ENCODE assay signal across 1 cellular context in the genomic region with DNA sequence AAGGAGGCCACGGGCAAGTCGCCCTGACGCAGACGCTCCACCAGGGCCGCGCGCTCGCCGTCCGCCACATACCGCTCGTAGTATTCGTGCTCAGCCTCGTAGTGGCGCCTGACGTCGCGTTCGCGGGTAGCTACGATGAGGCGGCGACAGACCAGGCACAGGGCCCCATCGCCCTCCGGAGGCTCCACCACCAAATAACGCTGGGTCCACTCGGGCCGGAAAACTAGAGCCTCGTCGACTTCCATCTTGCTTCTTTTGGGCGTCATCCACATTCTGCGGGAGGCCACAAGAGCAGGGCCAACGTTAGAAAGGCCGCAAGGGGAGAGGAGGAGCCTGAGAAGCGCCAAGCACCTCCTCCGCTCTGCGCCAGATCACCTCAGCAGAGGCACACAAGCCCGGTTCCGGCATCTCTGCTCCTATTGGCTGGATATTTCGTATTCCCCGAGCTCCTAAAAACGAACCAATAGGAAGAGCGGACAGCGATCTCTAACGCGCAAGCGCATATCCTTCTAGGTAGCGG.
TF ChIP-seq lines count a peak whose summit lies in the region.

A gene (minus strand): TSS at position 326 of the 520 bp plus-strand sequence. CDS start 54 bp downstream, at position 272.

TF ChIP-seq in K562, 482 proteins besides CTCF, POLR2A, EP300 and RAD21 (continued from another document and continues in another):
- TF ChIP-seq, protein P1, sequence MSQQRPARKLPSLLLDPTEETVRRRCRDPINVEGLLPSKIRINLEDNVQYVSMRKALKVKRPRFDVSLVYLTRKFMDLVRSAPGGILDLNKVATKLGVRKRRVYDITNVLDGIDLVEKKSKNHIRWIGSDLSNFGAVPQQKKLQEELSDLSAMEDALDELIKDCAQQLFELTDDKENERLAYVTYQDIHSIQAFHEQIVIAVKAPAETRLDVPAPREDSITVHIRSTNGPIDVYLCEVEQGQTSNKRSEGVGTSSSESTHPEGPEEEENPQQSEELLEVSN (IDR thresholded peaks at IDR 0.05; ENCODE audit: borderline replicate concordance in 1 of 2, extremely low read depth in 1 of 2, insufficient read depth in 1 of 2, insufficient read length in 1 of 2, low read depth in 1 of 2, low read length in 1 of 2, poor library complexity in 1 of 2, severe bottlenecking in 1 of 2): peak; percentile 68 to 80
- no peak for TF ChIP-seq CBX8 (IDR thresholded peaks at IDR 0.05; ENCODE audit: borderline replicate concordance, extremely low read depth, low read depth, low read length, poor library complexity, severe bottlenecking)
- 0 out of 2 replicates have a peak, but pooled peaks have one; percentile 59 for TF ChIP-seq SREBF2 (CRISPR knock-in tag; IDR thresholded peaks at IDR 0.05)
- TF ChIP-seq, protein P2, sequence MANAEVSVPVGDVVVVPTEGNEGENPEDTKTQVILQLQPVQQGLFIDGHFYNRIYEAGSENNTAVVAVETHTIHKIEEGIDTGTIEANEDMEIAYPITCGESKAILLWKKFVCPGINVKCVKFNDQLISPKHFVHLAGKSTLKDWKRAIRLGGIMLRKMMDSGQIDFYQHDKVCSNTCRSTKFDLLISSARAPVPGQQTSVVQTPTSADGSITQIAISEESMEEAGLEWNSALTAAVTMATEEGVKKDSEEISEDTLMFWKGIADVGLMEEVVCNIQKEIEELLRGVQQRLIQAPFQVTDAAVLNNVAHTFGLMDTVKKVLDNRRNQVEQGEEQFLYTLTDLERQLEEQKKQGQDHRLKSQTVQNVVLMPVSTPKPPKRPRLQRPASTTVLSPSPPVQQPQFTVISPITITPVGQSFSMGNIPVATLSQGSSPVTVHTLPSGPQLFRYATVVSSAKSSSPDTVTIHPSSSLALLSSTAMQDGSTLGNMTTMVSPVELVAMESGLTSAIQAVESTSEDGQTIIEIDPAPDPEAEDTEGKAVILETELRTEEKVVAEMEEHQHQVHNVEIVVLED (CRISPR knock-in tag; IDR thresholded peaks at IDR 0.05): peak; percentile 80
- TF ChIP-seq, protein P3, sequence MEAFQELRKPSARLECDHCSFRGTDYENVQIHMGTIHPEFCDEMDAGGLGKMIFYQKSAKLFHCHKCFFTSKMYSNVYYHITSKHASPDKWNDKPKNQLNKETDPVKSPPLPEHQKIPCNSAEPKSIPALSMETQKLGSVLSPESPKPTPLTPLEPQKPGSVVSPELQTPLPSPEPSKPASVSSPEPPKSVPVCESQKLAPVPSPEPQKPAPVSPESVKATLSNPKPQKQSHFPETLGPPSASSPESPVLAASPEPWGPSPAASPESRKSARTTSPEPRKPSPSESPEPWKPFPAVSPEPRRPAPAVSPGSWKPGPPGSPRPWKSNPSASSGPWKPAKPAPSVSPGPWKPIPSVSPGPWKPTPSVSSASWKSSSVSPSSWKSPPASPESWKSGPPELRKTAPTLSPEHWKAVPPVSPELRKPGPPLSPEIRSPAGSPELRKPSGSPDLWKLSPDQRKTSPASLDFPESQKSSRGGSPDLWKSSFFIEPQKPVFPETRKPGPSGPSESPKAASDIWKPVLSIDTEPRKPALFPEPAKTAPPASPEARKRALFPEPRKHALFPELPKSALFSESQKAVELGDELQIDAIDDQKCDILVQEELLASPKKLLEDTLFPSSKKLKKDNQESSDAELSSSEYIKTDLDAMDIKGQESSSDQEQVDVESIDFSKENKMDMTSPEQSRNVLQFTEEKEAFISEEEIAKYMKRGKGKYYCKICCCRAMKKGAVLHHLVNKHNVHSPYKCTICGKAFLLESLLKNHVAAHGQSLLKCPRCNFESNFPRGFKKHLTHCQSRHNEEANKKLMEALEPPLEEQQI (IDR thresholded peaks at IDR 0.05): no peak; the same call in 1 of the 2 replicates
- TF ChIP-seq L3MBTL2 (IDR thresholded peaks at IDR 0.05): peak; percentile 97
- TF ChIP-seq, protein P4, sequence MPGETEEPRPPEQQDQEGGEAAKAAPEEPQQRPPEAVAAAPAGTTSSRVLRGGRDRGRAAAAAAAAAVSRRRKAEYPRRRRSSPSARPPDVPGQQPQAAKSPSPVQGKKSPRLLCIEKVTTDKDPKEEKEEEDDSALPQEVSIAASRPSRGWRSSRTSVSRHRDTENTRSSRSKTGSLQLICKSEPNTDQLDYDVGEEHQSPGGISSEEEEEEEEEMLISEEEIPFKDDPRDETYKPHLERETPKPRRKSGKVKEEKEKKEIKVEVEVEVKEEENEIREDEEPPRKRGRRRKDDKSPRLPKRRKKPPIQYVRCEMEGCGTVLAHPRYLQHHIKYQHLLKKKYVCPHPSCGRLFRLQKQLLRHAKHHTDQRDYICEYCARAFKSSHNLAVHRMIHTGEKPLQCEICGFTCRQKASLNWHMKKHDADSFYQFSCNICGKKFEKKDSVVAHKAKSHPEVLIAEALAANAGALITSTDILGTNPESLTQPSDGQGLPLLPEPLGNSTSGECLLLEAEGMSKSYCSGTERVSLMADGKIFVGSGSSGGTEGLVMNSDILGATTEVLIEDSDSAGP (CRISPR knock-in tag; IDR thresholded peaks at IDR 0.05): 0 out of 2 replicates have a peak, but pooled peaks have one; percentile 56
- TF ChIP-seq KDM2B (CRISPR knock-in tag; IDR thresholded peaks at IDR 0.05): no peak
- TF ChIP-seq ZNF583 (CRISPR knock-in tag; IDR thresholded peaks at IDR 0.05): peak; percentile 87; the same call in 1 of the 2 replicates
- peak; percentile 68; the same call in 1 of the 2 replicates for TF ChIP-seq NR4A1 (CRISPR knock-in tag; IDR thresholded peaks at IDR 0.05)
- 0 out of 2 replicates have a peak, but pooled peaks have one; percentile 88 for TF ChIP-seq NR4A1 (tag; IDR thresholded peaks at IDR 0.05)
- TF ChIP-seq ZNF175 (CRISPR knock-in tag; IDR thresholded peaks at IDR 0.05; ENCODE audit: low read depth): no peak
- TF ChIP-seq BDP1 (IDR thresholded peaks at IDR 0.05; ENCODE audit: insufficient read depth, insufficient read length): no peak
- 0 out of 2 replicates have a peak, but pooled peaks have one; percentile 35 for TF ChIP-seq CHD2 (IDR thresholded peaks at IDR 0.05; ENCODE audit: low read depth, low read length)
- no peak for TF ChIP-seq RFX1 (IDR thresholded peaks at IDR 0.05)
- TF ChIP-seq FOXK2 (conservative IDR thresholded peaks at IDR 0.05 in 1 of 2, IDR thresholded peaks at IDR 0.05 in 1 of 2; ENCODE audit: low read depth in 2 of 2): no peak
- TF ChIP-seq MEIS2 (IDR thresholded peaks at IDR 0.05; ENCODE audit: partially characterized antibody): no peak
- TF ChIP-seq SMAD4 (CRISPR knock-in tag; conservative IDR thresholded peaks at IDR 0.05): peak; percentile 82
- 0 out of 2 replicates have a peak, but pooled peaks have one; percentile 51 for TF ChIP-seq ZNF41 (CRISPR knock-in tag; conservative IDR thresholded peaks at IDR 0.05)
- TF ChIP-seq, protein P5, sequence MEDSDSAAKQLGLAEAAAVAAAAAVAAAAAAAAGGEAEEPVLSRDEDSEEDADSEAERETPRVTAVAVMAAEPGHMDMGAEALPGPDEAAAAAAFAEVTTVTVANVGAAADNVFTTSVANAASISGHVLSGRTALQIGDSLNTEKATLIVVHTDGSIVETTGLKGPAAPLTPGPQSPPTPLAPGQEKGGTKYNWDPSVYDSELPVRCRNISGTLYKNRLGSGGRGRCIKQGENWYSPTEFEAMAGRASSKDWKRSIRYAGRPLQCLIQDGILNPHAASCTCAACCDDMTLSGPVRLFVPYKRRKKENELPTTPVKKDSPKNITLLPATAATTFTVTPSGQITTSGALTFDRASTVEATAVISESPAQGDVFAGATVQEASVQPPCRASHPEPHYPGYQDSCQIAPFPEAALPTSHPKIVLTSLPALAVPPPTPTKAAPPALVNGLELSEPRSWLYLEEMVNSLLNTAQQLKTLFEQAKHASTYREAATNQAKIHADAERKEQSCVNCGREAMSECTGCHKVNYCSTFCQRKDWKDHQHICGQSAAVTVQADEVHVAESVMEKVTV (CRISPR knock-in tag; IDR thresholded peaks at IDR 0.05): peak; percentile 52; the same call in 1 of the 2 replicates
- TF ChIP-seq ZNF232 (CRISPR knock-in tag; IDR thresholded peaks at IDR 0.05): peak; percentile 91
- TF ChIP-seq, protein P6, sequence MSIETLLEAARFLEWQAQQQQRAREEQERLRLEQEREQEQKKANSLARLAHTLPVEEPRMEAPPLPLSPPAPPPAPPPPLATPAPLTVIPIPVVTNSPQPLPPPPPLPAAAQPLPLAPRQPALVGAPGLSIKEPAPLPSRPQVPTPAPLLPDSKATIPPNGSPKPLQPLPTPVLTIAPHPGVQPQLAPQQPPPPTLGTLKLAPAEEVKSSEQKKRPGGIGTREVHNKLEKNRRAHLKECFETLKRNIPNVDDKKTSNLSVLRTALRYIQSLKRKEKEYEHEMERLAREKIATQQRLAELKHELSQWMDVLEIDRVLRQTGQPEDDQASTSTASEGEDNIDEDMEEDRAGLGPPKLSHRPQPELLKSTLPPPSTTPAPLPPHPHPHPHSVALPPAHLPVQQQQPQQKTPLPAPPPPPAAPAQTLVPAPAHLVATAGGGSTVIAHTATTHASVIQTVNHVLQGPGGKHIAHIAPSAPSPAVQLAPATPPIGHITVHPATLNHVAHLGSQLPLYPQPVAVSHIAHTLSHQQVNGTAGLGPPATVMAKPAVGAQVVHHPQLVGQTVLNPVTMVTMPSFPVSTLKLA (conservative IDR thresholded peaks at IDR 0.05): no peak
- TF ChIP-seq MYBL2 (IDR thresholded peaks at IDR 0.05; ENCODE audit: low read depth): no peak
- no peak for TF ChIP-seq MYBL2 (CRISPR knock-in tag; IDR thresholded peaks at IDR 0.05; ENCODE audit: borderline replicate concordance)
- no peak; a peak in 1 of 4 replicates for TF ChIP-seq KDM4B (IDR thresholded peaks at IDR 0.05; ENCODE audit: borderline replicate concordance in 2 of 2, low read depth in 1 of 2)
- TF ChIP-seq XRCC5 (IDR thresholded peaks at IDR 0.05; ENCODE audit: low read depth, low read length): no peak
- TF ChIP-seq CSDE1 (IDR thresholded peaks at IDR 0.05): no peak
- peak in 1 of 2 experiments; percentile 62; a peak in 1 of 4 replicates for TF ChIP-seq RCOR1 (IDR thresholded peaks at IDR 0.05; ENCODE audit: borderline replicate concordance in 1 of 2, low read depth in 2 of 2, low read length in 2 of 2)
- TF ChIP-seq, protein P7, sequence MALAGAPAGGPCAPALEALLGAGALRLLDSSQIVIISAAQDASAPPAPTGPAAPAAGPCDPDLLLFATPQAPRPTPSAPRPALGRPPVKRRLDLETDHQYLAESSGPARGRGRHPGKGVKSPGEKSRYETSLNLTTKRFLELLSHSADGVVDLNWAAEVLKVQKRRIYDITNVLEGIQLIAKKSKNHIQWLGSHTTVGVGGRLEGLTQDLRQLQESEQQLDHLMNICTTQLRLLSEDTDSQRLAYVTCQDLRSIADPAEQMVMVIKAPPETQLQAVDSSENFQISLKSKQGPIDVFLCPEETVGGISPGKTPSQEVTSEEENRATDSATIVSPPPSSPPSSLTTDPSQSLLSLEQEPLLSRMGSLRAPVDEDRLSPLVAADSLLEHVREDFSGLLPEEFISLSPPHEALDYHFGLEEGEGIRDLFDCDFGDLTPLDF (CRISPR knock-in tag; IDR thresholded peaks at IDR 0.05): peak; percentile 80; the same call in 1 of the 2 replicates
- TF ChIP-seq RFX7 (CRISPR knock-in tag; IDR thresholded peaks at IDR 0.05): no peak
- no peak for TF ChIP-seq HDAC6 (IDR thresholded peaks at IDR 0.05; ENCODE audit: low read depth, low read length)
- TF ChIP-seq KAT2B (IDR thresholded peaks at IDR 0.05; ENCODE audit: low read depth, low read length): no peak
- no peak for TF ChIP-seq ZKSCAN1 (IDR thresholded peaks at IDR 0.05; ENCODE audit: low read depth, low read length)
- TF ChIP-seq, protein P8, sequence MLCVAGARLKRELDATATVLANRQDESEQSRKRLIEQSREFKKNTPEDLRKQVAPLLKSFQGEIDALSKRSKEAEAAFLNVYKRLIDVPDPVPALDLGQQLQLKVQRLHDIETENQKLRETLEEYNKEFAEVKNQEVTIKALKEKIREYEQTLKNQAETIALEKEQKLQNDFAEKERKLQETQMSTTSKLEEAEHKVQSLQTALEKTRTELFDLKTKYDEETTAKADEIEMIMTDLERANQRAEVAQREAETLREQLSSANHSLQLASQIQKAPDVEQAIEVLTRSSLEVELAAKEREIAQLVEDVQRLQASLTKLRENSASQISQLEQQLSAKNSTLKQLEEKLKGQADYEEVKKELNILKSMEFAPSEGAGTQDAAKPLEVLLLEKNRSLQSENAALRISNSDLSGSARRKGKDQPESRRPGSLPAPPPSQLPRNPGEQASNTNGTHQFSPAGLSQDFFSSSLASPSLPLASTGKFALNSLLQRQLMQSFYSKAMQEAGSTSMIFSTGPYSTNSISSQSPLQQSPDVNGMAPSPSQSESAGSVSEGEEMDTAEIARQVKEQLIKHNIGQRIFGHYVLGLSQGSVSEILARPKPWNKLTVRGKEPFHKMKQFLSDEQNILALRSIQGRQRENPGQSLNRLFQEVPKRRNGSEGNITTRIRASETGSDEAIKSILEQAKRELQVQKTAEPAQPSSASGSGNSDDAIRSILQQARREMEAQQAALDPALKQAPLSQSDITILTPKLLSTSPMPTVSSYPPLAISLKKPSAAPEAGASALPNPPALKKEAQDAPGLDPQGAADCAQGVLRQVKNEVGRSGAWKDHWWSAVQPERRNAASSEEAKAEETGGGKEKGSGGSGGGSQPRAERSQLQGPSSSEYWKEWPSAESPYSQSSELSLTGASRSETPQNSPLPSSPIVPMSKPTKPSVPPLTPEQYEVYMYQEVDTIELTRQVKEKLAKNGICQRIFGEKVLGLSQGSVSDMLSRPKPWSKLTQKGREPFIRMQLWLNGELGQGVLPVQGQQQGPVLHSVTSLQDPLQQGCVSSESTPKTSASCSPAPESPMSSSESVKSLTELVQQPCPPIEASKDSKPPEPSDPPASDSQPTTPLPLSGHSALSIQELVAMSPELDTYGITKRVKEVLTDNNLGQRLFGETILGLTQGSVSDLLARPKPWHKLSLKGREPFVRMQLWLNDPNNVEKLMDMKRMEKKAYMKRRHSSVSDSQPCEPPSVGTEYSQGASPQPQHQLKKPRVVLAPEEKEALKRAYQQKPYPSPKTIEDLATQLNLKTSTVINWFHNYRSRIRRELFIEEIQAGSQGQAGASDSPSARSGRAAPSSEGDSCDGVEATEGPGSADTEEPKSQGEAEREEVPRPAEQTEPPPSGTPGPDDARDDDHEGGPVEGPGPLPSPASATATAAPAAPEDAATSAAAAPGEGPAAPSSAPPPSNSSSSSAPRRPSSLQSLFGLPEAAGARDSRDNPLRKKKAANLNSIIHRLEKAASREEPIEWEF (CRISPR knock-in tag; IDR thresholded peaks at IDR 0.05): no peak
